In genomic region chr12:12718853-12719252, GRCh38 we compare ENCODE assay signal across 8 cellular contexts. TPM values are rescaled to one million over a fixed set of nuclear protein-coding genes. Genes with fewer than 3 reads are reported as not detected.
DNase-seq lines count a peak whose midpoint lies in the region; ATAC-seq lines count a peak whose summit lies in the region.

No MANE protein-coding gene starts in this region.

- ATAC-seq in stimulated activated naive B cell treated with anti-CD40 and anti-IgM and Interleukin-4, amounts not matched to agents 10 μg/mL and 1 μg/mL and 100 μg/mL, for 72 hours (replicated peaks), result no peak
- no peak for ATAC-seq in HG03175 (IDR thresholded peaks at IDR 0.05; ENCODE audit: unreplicated experiment)
- ATAC-seq in GM21526 (IDR thresholded peaks at IDR 0.05; ENCODE audit: low FRiP score, unreplicated experiment), result no peak

- H3K9me3 Mint-ChIP-seq in IgD-negative memory B cell, result no peaks in the 10 kb centered on the region
- H3K9me3 Mint-ChIP-seq in activated naive CD8-positive, alpha-beta T cell (ENCODE audit: low read depth), result no peaks in the 10 kb centered on the region
- no peaks in the 10 kb centered on the region for H3K9me3 Mint-ChIP-seq in immature natural killer cell
- H3K9me3 Mint-ChIP-seq in stimulated activated naive B cell treated with anti-CD40 and anti-IgM and Interleukin-4, amounts not matched to agents 10 μg/mL and 1 μg/mL and 100 μg/mL, for 72 hours, result no peaks in the 10 kb centered on the region

- peak overlapping the region; percentile 92 to 99 (median 98) for H3K4me3 Mint-ChIP-seq in IgD-negative memory B cell
- peak overlapping the region; percentile 95 for H3K4me3 Mint-ChIP-seq in activated naive CD8-positive, alpha-beta T cell
- peak overlapping the region; percentile 97 to 99 (median 99) for H3K4me3 Mint-ChIP-seq in immature natural killer cell
- H3K4me3 Mint-ChIP-seq in stimulated activated naive B cell treated with anti-CD40 and anti-IgM and Interleukin-4, amounts not matched to agents 10 μg/mL and 1 μg/mL and 100 μg/mL, for 72 hours, result peak overlapping the region; percentile 92 to 99

- H3K27ac Mint-ChIP-seq in IgD-negative memory B cell (peak overlapping the region; percentile 95 to 98 (median 96)), immature natural killer cell (peak overlapping the region; percentile 93 to 99 (median 97))
- H3K27ac Mint-ChIP-seq in activated naive CD8-positive, alpha-beta T cell, result peak overlapping the region; percentile 96
- H3K27ac Mint-ChIP-seq in stimulated activated naive B cell treated with anti-CD40 and anti-IgM and Interleukin-4, amounts not matched to agents 10 μg/mL and 1 μg/mL and 100 μg/mL, for 72 hours, result peak overlapping the region; percentile 97

- peaks cover 36 to 47% (median 39%) of the 10 kb centered on the region in 3 donors for H3K4me1 Mint-ChIP-seq in IgD-negative memory B cell
- H3K4me1 Mint-ChIP-seq in activated naive CD8-positive, alpha-beta T cell (ENCODE audit: low read depth), result peaks cover 64% of the 10 kb centered on the region
- peaks cover 70 to 80% of the 10 kb centered on the region in 2 donors for H3K4me1 Mint-ChIP-seq in immature natural killer cell
- H3K4me1 Mint-ChIP-seq in stimulated activated naive B cell treated with anti-CD40 and anti-IgM and Interleukin-4, amounts not matched to agents 10 μg/mL and 1 μg/mL and 100 μg/mL, for 72 hours, result peaks cover 30 to 47% of the 10 kb centered on the region in 2 donors

- H3K27me3 Mint-ChIP-seq in IgD-negative memory B cell, result no peaks in the 10 kb centered on the region
- H3K27me3 Mint-ChIP-seq in activated naive CD8-positive, alpha-beta T cell, result no peaks in the 10 kb centered on the region
- H3K27me3 Mint-ChIP-seq in immature natural killer cell (ENCODE audit: low read depth in 3 of 3), result peaks cover 13 to 33% (median 33%) of the 10 kb centered on the region in 3 donors
- no peaks in the 10 kb centered on the region for H3K27me3 Mint-ChIP-seq in stimulated activated naive B cell treated with anti-CD40 and anti-IgM and Interleukin-4, amounts not matched to agents 10 μg/mL and 1 μg/mL and 100 μg/mL, for 72 hours

- H3K36me3 Mint-ChIP-seq in IgD-negative memory B cell (peaks cover 18% of the 10 kb centered on the region), immature natural killer cell (peaks cover 20 to 38% (median 31%) of the 10 kb centered on the region in 3 donors)
- peaks cover 10% of the 10 kb centered on the region for H3K36me3 Mint-ChIP-seq in activated naive CD8-positive, alpha-beta T cell
- H3K36me3 Mint-ChIP-seq in stimulated activated naive B cell treated with anti-CD40 and anti-IgM and Interleukin-4, amounts not matched to agents 10 μg/mL and 1 μg/mL and 100 μg/mL, for 72 hours, result peaks cover 32 to 33% of the 10 kb centered on the region in 2 donors

- peak; percentile 31 for DNase-seq in DMS114 treated with DMSO at 0.1 percent for 48 hours (lab: John Stamatoyannopoulos, UW; ENCODE audit: unreplicated experiment)
- no peak for DNase-seq in immature natural killer cell
- DNase-seq in stimulated activated naive B cell treated with anti-CD40 and anti-IgM and Interleukin-4, amounts not matched to agents 10 μg/mL and 1 μg/mL and 100 μg/mL, for 72 hours, result peak; percentile 18
- no peak for DNase-seq in putamen (ENCODE audit: low spot score)

RNA-seq across cellular contexts. Expression of gene CDKN1B, which starts 1.7 kb away (rescaled TPM):
- polyA plus RNA-seq in IgD-negative memory B cell, result 12.5 TPM
- polyA plus RNA-seq in immature natural killer cell, result 10 to 100 TPM in 2 of 3 donors, 1 to 10 TPM in 1; 4.4 to 17.6 (median 17.4) TPM

RNA-seq across cellular contexts. Expression of gene GPR19, which starts 22.9 kb away (rescaled TPM):
- polyA plus RNA-seq in IgD-negative memory B cell (0.36 TPM), immature natural killer cell (under 1 TPM in 2 of 3 donors, not detected in 1; 0.37 to 0.65 TPM)

Comparison
In these comparisons a context has a peak if more than half of its experiments do, and no peak if none do; other contexts are left out.
1. DNase-seq: peak in DMS114 treated with DMSO at 0.1 percent for 48 hours (single experiment) and stimulated activated naive B cell treated with anti-CD40 and anti-IgM and Interleukin-4, amounts not matched to agents 10 μg/mL and 1 μg/mL and 100 μg/mL, for 72 hours (single experiment); none in immature natural killer cell (0 of 3) and putamen (single experiment).
2. Peak in every context shown above with its lines, with median percentiles within 50 percentile points of each other: H3K27ac Mint-ChIP-seq and H3K4me3 Mint-ChIP-seq.